1 cellular context compared by ENCODE assay signal in genomic region chr6:47290124-47290834, GRCh38.
TF ChIP-seq lines count a peak whose summit lies in the region.

No MANE protein-coding gene starts in this region.

TF ChIP-seq in WTC11, 78 proteins besides CTCF, POLR2A, EP300 and RAD21 (continued from another document):
- TF ChIP-seq ERG (CRISPR knock-in tag; IDR thresholded peaks at IDR 0.05): no peak
- no peak for TF ChIP-seq MYBL2 (CRISPR knock-in tag; IDR thresholded peaks at IDR 0.05)
- no peak for TF ChIP-seq ZNF425 (CRISPR knock-in tag; conservative IDR thresholded peaks at IDR 0.05)
- no peak for TF ChIP-seq ZNF416 (CRISPR knock-in tag; IDR thresholded peaks at IDR 0.05)
- TF ChIP-seq ATF2 (CRISPR knock-in tag; IDR thresholded peaks at IDR 0.05; ENCODE audit: borderline replicate concordance, low read depth): no peak
- TF ChIP-seq NFE2L1 (CRISPR knock-in tag; IDR thresholded peaks at IDR 0.05): no peak
- no peak for TF ChIP-seq ZNF671 (CRISPR knock-in tag; IDR thresholded peaks at IDR 0.05)
- TF ChIP-seq ZNF138 (CRISPR knock-in tag; conservative IDR thresholded peaks at IDR 0.05): no peak
- no peak for TF ChIP-seq TEAD4 (CRISPR knock-in tag; IDR thresholded peaks at IDR 0.05)
